ENCODE assay signal across 8 cellular contexts in genomic region chr2:179218848-179219594, GRCh38. TPM values are rescaled to one million over a fixed set of nuclear protein-coding genes. Genes with fewer than 3 reads are reported as not detected.
DNase-seq lines count a peak whose midpoint lies in the region; ATAC-seq, FAIRE-seq and TF ChIP-seq lines count a peak whose summit lies in the region.

No MANE protein-coding gene starts in this region.

- no peak overlapping the region for H3K4me2 ChIP-seq in IMR-90 (ENCODE audit: low read depth, low read length)
- H3K4me2 ChIP-seq in parathyroid adenoma (ENCODE audit: low read length), result no peak overlapping the region

- no peak overlapping the region for H4K5ac ChIP-seq in IMR-90 (ENCODE audit: low read depth, low read length)

- POLR2A ChIA-PET in IMR-90 (lab: Charles Lee; ENCODE audit: unreplicated experiment), result no interaction called here

- H3K9ac ChIP-seq in IMR-90 (ENCODE audit: low read depth, low read length), result no peak overlapping the region
- H3K9ac ChIP-seq in parathyroid adenoma, result no peak overlapping the region

- H4K8ac ChIP-seq in IMR-90 (ENCODE audit: low read depth in 2 of 2, low read length in 2 of 2), result no peak overlapping the region

- H3K23ac ChIP-seq in IMR-90 (ENCODE audit: low read depth, low read length), result no peak overlapping the region

- no TSS peak for BruUV-seq in IMR-90 (replicated peaks; lab: Mats Ljungman, UMichigan)

- in situ Hi-C loops in IMR-90 (cut with MboI; ENCODE audit: low sequenced_read_pairs), result loop anchor here (10.0 kb wide), 1 partner anchor 536 kb away; no protein-coding TSS in a partner anchor

- TF ChIP-seq CTCF in D721Med (IDR thresholded peaks at IDR 0.05; ENCODE audit: insufficient read depth, missing control alignments) (peak; percentile 92), GM20000 (IDR thresholded peaks at IDR 0.05; ENCODE audit: extremely low read depth, missing control alignments) (peak; percentile 89), IMR-90 (conservative IDR thresholded peaks at IDR 0.05; ENCODE audit: low read depth, low read length) (peak; percentile 88), parathyroid adenoma (IDR thresholded peaks at IDR 0.05) (peak; percentile 84), vagina (IDR thresholded peaks at IDR 0.05) (peak; percentile 47 to 82 (median 62))

- no peak overlapping the region for H2BK15ac ChIP-seq in IMR-90 (ENCODE audit: low read depth, low read length)

- no peak overlapping the region for H2AK9ac ChIP-seq in IMR-90 (replicated peaks; ENCODE audit: low read depth, low read length, poor library complexity)

- H3K56ac ChIP-seq in IMR-90 (ENCODE audit: extremely low read depth, insufficient read depth, low read length), result no peak overlapping the region

- H3K4me3 ChIP-seq in IMR-90 (ENCODE audit: insufficient read depth, low read depth, low read length), result no peak overlapping the region
- no peak overlapping the region for H3K4me3 ChIP-seq in parathyroid adenoma (ENCODE audit: low read depth, low read length)
- H3K4me3 ChIP-seq in vagina, result no peak overlapping the region

- dilution Hi-C loops in IMR-90 (cut with HindIII; ENCODE audit: low sequenced_read_pairs, unreplicated experiment), result no loop called here

- H4K91ac ChIP-seq in IMR-90 (ENCODE audit: insufficient read depth, low read depth, low read length), result no peak overlapping the region

- peaks cover 3% of the 10 kb centered on the region; the same call in 1 of the 2 replicates for H4K20me1 ChIP-seq in IMR-90 (ENCODE audit: insufficient read depth, low read length)

- H3K4ac ChIP-seq in IMR-90 (ENCODE audit: low read depth, low read length), result no peak overlapping the region

- TF ChIP-seq POLR2A in IMR-90 (IDR thresholded peaks at IDR 0.05; ENCODE audit: low read depth, low read length) (no peak), vagina (IDR thresholded peaks at IDR 0.05) (no peak)

- WGBS in IMR-90 (ENCODE audit: extremely low coverage in 2 of 2, insufficient read length in 1 of 2), 2 experiments, result no CpG with 5 or more reads among the region's 4 CpGs

- no peak overlapping the region for H3K14ac ChIP-seq in IMR-90 (replicated peaks; ENCODE audit: low read depth, low read length)

- H3K36me3 ChIP-seq in IMR-90 (ENCODE audit: control insufficient read depth, insufficient read depth, low read length) (no peaks in the 10 kb centered on the region), parathyroid adenoma (ENCODE audit: control insufficient read depth, insufficient read depth, low read length) (no peaks in the 10 kb centered on the region), vagina (no peaks in the 10 kb centered on the region)

- H3K27me3 ChIP-seq in IMR-90 (ENCODE audit: control insufficient read depth, insufficient read depth, low read length), result no peaks in the 10 kb centered on the region
- H3K27me3 ChIP-seq in parathyroid adenoma (ENCODE audit: control insufficient read depth, insufficient read depth, low read length), result no peaks in the 10 kb centered on the region
- no peaks in the 10 kb centered on the region for H3K27me3 ChIP-seq in vagina

- no peaks in the 10 kb centered on the region for H3K9me3 ChIP-seq in IMR-90 (ENCODE audit: control insufficient read depth, insufficient read depth, low read length)
- no peaks in the 10 kb centered on the region for H3K9me3 ChIP-seq in parathyroid adenoma (ENCODE audit: control insufficient read depth, low read length)
- no peaks in the 10 kb centered on the region for H3K9me3 ChIP-seq in vagina

- H2BK5ac ChIP-seq in IMR-90 (ENCODE audit: low read depth, low read length, poor library complexity, severe bottlenecking), result no peak overlapping the region

- H3K4me1 ChIP-seq in IMR-90 (ENCODE audit: control insufficient read depth, insufficient read depth, low read length) (no peaks in the 10 kb centered on the region), parathyroid adenoma (no peaks in the 10 kb centered on the region), vagina (peaks cover 12% of the 10 kb centered on the region)

- no peaks in the 10 kb centered on the region for H3K9me1 ChIP-seq in IMR-90 (ENCODE audit: insufficient read depth, low read length)

- CTCF ChIA-PET in IMR-90 (lab: Yijun Ruan, JAX), result interaction anchor here (0.7 to 1.1 kb wide), 5 partner anchors 8 to 210 kb away, joined by 3 to 4 read pairs (median 3); no protein-coding TSS in a partner anchor

- peaks cover 5% of the 10 kb centered on the region for H3K79me2 ChIP-seq in parathyroid adenoma

- FAIRE-seq in D721Med (lab: Jason Lieb, UNC), result peak; percentile 83

- no peak overlapping the region for H3K27ac ChIP-seq in IMR-90 (ENCODE audit: insufficient read depth, low read length)
- no peak overlapping the region for H3K27ac ChIP-seq in parathyroid adenoma
- H3K27ac ChIP-seq in vagina, result no peak overlapping the region

- H2AFZ ChIP-seq in IMR-90 (replicated peaks; ENCODE audit: low read length, poor library complexity) (no peak overlapping the region), parathyroid adenoma (no peak overlapping the region)

- H2BK20ac ChIP-seq in IMR-90 (ENCODE audit: low read depth, low read length), result no peak overlapping the region

- DNase-seq in D721Med (ENCODE audit: insufficient read length, low spot score) (peak; percentile 17), GM20000 (ENCODE audit: low spot score) (peak; percentile 53), IMR-90 (peak; percentile 87), OCI-M2 (lab: John Stamatoyannopoulos, UW; ENCODE audit: unreplicated experiment) (peak; percentile 51), glomerular visceral epithelial cell (ENCODE audit: extremely low spot score) (peak; percentile 80), vagina (ENCODE audit: extremely low spot score in 2 of 2) (no peak)
- peak; percentile 47 for DNase-seq in activated naive CD4-positive, alpha-beta T cell treated with Interleukin-2 at 50 U/mL for 16 hours

- TF ChIP-seq RAD21 in IMR-90 (IDR thresholded peaks at IDR 0.05; ENCODE audit: low read length), result peak; percentile 87

- no peak overlapping the region for H2BK120ac ChIP-seq in IMR-90 (ENCODE audit: low read depth, low read length)

- intact Hi-C loops in IMR-90 (cut with micrococcal nuclease), result loop anchor here (1.0 kb wide), 4 partner anchors 121 to 532 kb away; no protein-coding TSS in a partner anchor
- intact Hi-C loops in vagina (cut with DNase I), result no loop called here

- H3K79me1 ChIP-seq in IMR-90 (ENCODE audit: low read depth in 1 of 2, low read length in 2 of 2), result peaks cover 4 to 14% of the 10 kb centered on the region in 2 experiments; a peak in 3 of 4 replicates

- no peak overlapping the region for H2AK5ac ChIP-seq in IMR-90 (ENCODE audit: low read depth, low read length)

- ATAC-seq in IMR-90 (ENCODE audit: low read depth), result peak; percentile 93

- H3K18ac ChIP-seq in IMR-90 (ENCODE audit: low read depth, low read length), result no peak overlapping the region

TF ChIP-seq in IMR-90, 13 proteins besides CTCF, POLR2A, EP300 and RAD21:
- peak; percentile 76 for TF ChIP-seq SMC3 (IDR thresholded peaks at IDR 0.05; ENCODE audit: low read depth, low read length)
- no peak for TF ChIP-seq USF2 (IDR thresholded peaks at IDR 0.05; ENCODE audit: low read depth, low read length)

RNA-seq across cellular contexts. Expression of gene SESTD1, which starts 45.6 kb away (rescaled TPM):
- total RNA-seq in IMR-90 (2012; rRNA removed) (11.1 and 12.7 TPM in 2 replicates), vagina (23.3 TPM)
- polyA plus RNA-seq in IMR-90 (2012; rRNA removed), result 8.4 and 11.9 TPM in 2 replicates
- 4.1 and 7.3 TPM in 2 replicates for polyA plus RNA-seq in IMR-90 (2012; cell fraction: cytosol; rRNA removed)
- 3.4 and 12.1 TPM in 2 replicates for polyA plus RNA-seq in IMR-90 (2012; cell fraction: nucleus; rRNA removed; ENCODE audit: low replicate concordance)

Comparison
In these comparisons a context has a peak if more than half of its experiments do, and no peak if none do; other contexts are left out.
1. DNase-seq: peak in D721Med (single experiment), GM20000 (single experiment), IMR-90 (single experiment), OCI-M2 (single experiment), activated naive CD4-positive, alpha-beta T cell treated with Interleukin-2 at 50 U/mL for 16 hours (single experiment) and glomerular visceral epithelial cell (single experiment); none in vagina (0 of 2).
2. Peak in every context shown above with its lines, with median percentiles within 50 percentile points of each other: CTCF ChIP-seq.